In the genomic region with DNA sequence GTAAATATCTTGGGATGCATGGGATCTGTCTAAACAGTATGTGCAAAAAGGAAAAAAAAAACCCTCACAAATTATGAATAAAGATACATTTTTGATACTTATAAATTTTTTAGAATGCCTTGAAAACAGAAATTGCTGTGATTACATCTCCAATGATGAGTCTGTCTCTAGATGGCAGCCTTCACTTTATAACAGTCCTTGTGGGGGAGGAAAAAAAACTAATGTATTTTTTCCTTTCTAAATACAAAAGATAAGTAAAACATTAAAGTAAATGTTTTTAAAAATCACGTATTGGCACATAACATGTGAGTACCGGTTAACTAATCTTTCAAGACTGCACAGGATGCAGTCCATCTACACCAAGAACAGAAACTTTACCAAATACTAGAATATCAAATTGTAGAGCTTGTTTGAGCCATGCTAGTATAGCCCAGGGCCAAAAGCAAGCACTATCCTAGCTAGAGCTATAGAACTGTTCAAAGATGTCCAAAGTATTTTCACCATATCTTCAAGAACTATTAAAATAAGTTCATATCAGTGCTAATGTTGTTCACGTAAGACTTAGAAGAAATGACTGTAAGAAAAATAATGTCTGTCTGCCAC, we compare ENCODE assay signal across 12 cellular contexts.
DNase-seq lines count a peak whose midpoint lies in the region; ATAC-seq, FAIRE-seq and TF ChIP-seq lines count a peak whose summit lies in the region.
"Had no signal": no experiment of that assay in that cellular context is flagged by ENCODE, and none has a peak within 500 bp of the region (broad histone marks: within the 10 kb centered on the region; RNA-seq: fewer than 3 reads in every experiment).

No MANE protein-coding gene starts in this region.

- POLR2A ChIA-PET in activated CD4-positive, alpha-beta T cell treated with anti-CD3 and anti-CD28 coated beads, Interleukin-2, amount 10 ng/mL, durations not matched to agents 7 days and 5 days (lab: Charles Lee) = no interaction called here

- H3K27ac ChIP-seq in cardiac muscle cell = peak overlapping the region; percentile 0
- no peak overlapping the region for H3K27ac ChIP-seq in foreskin keratinocyte

- no peaks in the 10 kb centered on the region for H3K27me3 Mint-ChIP-seq in activated CD4-positive, alpha-beta T cell treated with anti-CD3 and anti-CD28 coated beads, Interleukin-2, amount 10 ng/mL, durations not matched to agents 7 days and 5 days
- H3K27me3 Mint-ChIP-seq: activated CD8-positive, alpha-beta T cell treated with anti-CD3 and anti-CD28 coated beads for 36 hours had no signal

- peaks cover 2% of the 10 kb centered on the region for H3K4me1 Mint-ChIP-seq in activated CD4-positive, alpha-beta T cell treated with anti-CD3 and anti-CD28 coated beads, Interleukin-2, amount 10 ng/mL, durations not matched to agents 7 days and 5 days

- peaks cover 16% of the 10 kb centered on the region for H3K36me3 Mint-ChIP-seq in activated CD4-positive, alpha-beta T cell treated with anti-CD3 and anti-CD28 coated beads, Interleukin-2, amount 10 ng/mL, durations not matched to agents 7 days and 5 days (ENCODE audit: low read depth)

- H3K27me3 ChIP-seq in cardiac muscle cell (no peaks in the 10 kb centered on the region), foreskin keratinocyte (no peaks in the 10 kb centered on the region)

- H3K4me3 Mint-ChIP-seq in activated CD4-positive, alpha-beta T cell treated with anti-CD3 and anti-CD28 coated beads, Interleukin-2, amount 10 ng/mL, durations not matched to agents 7 days and 5 days = no peak overlapping the region
- H3K4me3 Mint-ChIP-seq: activated CD8-positive, alpha-beta T cell treated with anti-CD3 and anti-CD28 coated beads for 36 hours; CD8-positive, alpha-beta T cell had no signal

- DNase-seq in cardiac muscle cell (ENCODE audit: low read depth in 1 of 2, low spot score in 1 of 2) (peak in 1 of 2 donors; percentile 31), cardiac septum (ENCODE audit: low spot score) (no peak), foreskin keratinocyte (no peak), stromal cell of bone marrow (ENCODE audit: low read depth) (peak; percentile 32), NCI-H510A (lab: John Stamatoyannopoulos, UW) (no peak), mucosa of descending colon (no peak)
- no peak for DNase-seq in activated CD4-positive, alpha-beta T cell treated with anti-CD3 and anti-CD28 coated beads, Interleukin-2, amount 10 ng/mL, durations not matched to agents 7 days and 5 days
- DNase-seq: activated CD8-positive, alpha-beta T cell treated with anti-CD3 and anti-CD28 coated beads for 36 hours; CD8-positive, alpha-beta T cell; effector memory CD4-positive, alpha-beta T cell; NCI-H524 treated with DMSO at 0.1 percent for 48 hours had no signal

- H3K4me1 ChIP-seq in cardiac muscle cell (ENCODE audit: low read depth) (peaks cover 10% of the 10 kb centered on the region), foreskin keratinocyte (peaks cover 5% of the 10 kb centered on the region), mucosa of descending colon (ENCODE audit: low read depth) (no peaks in the 10 kb centered on the region)

- no peak overlapping the region for H3K27ac Mint-ChIP-seq in activated CD4-positive, alpha-beta T cell treated with anti-CD3 and anti-CD28 coated beads, Interleukin-2, amount 10 ng/mL, durations not matched to agents 7 days and 5 days
- H3K27ac Mint-ChIP-seq: activated CD8-positive, alpha-beta T cell treated with anti-CD3 and anti-CD28 coated beads for 36 hours had no signal

- CTCF ChIA-PET in activated CD4-positive, alpha-beta T cell treated with anti-CD3 and anti-CD28 coated beads, Interleukin-2, amount 10 ng/mL, durations not matched to agents 7 days and 5 days (lab: Charles Lee) = interaction anchor here (0.9 kb wide), 1 partner anchor 206 kb away, joined by 3 read pairs; a partner anchor contains a TSS

- H3K9me3 ChIP-seq in cardiac muscle cell (ENCODE audit: low read depth) (no peaks in the 10 kb centered on the region), mucosa of descending colon (no peaks in the 10 kb centered on the region)

- H3K36me3 ChIP-seq in cardiac muscle cell (no peaks in the 10 kb centered on the region), mucosa of descending colon (ENCODE audit: low read depth) (no peaks in the 10 kb centered on the region)

- peaks cover 4% of the 10 kb centered on the region for H3K9me3 Mint-ChIP-seq in activated CD4-positive, alpha-beta T cell treated with anti-CD3 and anti-CD28 coated beads, Interleukin-2, amount 10 ng/mL, durations not matched to agents 7 days and 5 days
- H3K9me3 Mint-ChIP-seq: activated CD8-positive, alpha-beta T cell treated with anti-CD3 and anti-CD28 coated beads for 36 hours; CD8-positive, alpha-beta T cell had no signal

- TF ChIP-seq CTCF in cardiac muscle cell (IDR thresholded peaks at IDR 0.05; ENCODE audit: low read depth, low read length) (peak; percentile 24), foreskin keratinocyte (conservative IDR thresholded peaks at IDR 0.05) (peak; percentile 53), mucosa of descending colon (IDR thresholded peaks at IDR 0.05) (no peak)

- intact Hi-C loops in cardiac septum (cut with DNase I) (no loop called here), mucosa of descending colon (cut with DNase I, micrococcal nuclease) (no loop called here)

- no peak for ATAC-seq in foreskin keratinocyte
- ATAC-seq in mucosa of descending colon = no peak
- ATAC-seq: activated CD8-positive, alpha-beta T cell treated with anti-CD3 and anti-CD28 coated beads for 36 hours; CD8-positive, alpha-beta T cell had no signal

- FAIRE-seq in TTC549 (lab: Jason Lieb, UNC) = peak; percentile 37

- H3K4me3 ChIP-seq in cardiac muscle cell = no peak overlapping the region
- H3K4me3 ChIP-seq in mucosa of descending colon = no peak overlapping the region
